ENCODE assay signal across 26 cellular contexts in genomic region chr3:197533396-197534347, GRCh38. TPM values are rescaled to one million over a fixed set of nuclear protein-coding genes. Genes with fewer than 3 reads are reported as not detected.
DNase-seq lines count a peak whose midpoint lies in the region; ATAC-seq and TF ChIP-seq lines count a peak whose summit lies in the region.
"Had no signal": no experiment of that assay in that cellular context is flagged by ENCODE, and none has a peak within 500 bp of the region (broad histone marks: within the 10 kb centered on the region; RNA-seq: fewer than 3 reads in every experiment).

No MANE protein-coding gene starts in this region.

- no peak overlapping the region for H3K4me2 ChIP-seq in osteoblast (ENCODE audit: insufficient read depth, low read length)

- H3K4me1 ChIP-seq in osteoblast (ENCODE audit: insufficient read depth, low read length), result peaks cover 5% of the 10 kb centered on the region
- H3K4me1 ChIP-seq: Caco-2, psoas muscle, SJCRH30 had no signal

- H3K27me3 Mint-ChIP-seq in natural killer cell treated with Interleukin-12 subunit alpha and Interleukin-12 subunit beta and Interleukin-15 and Interleukin-18, amount 100 ng/mL, for 72 hours, result no peaks in the 10 kb centered on the region

- ATAC-seq in natural killer cell treated with Interleukin-12 subunit alpha and Interleukin-12 subunit beta and Interleukin-15 and Interleukin-18, amount 100 ng/mL, for 72 hours, result no peak

- no peaks in the 10 kb centered on the region for H3K79me2 ChIP-seq in osteoblast (ENCODE audit: insufficient read depth, low read length)

- H3K27me3 ChIP-seq in osteoblast (ENCODE audit: insufficient read depth, low read length), result no peaks in the 10 kb centered on the region
- H3K27me3 ChIP-seq: BE2C, SJCRH30 had no signal

- H3K9ac ChIP-seq in SK-N-MC (ENCODE audit: insufficient read length), result no peak overlapping the region

- H3K27ac ChIP-seq in SK-N-MC (peak overlapping the region; percentile 16), osteoblast (ENCODE audit: low read depth, low read length) (no peak overlapping the region)
- H3K27ac ChIP-seq: psoas muscle, SJCRH30, WERI-Rb-1 had no signal

- peaks cover 4% of the 10 kb centered on the region for H3K36me3 Mint-ChIP-seq in natural killer cell treated with Interleukin-12 subunit alpha and Interleukin-12 subunit beta and Interleukin-15 and Interleukin-18, amount 100 ng/mL, for 72 hours
- H3K36me3 Mint-ChIP-seq: mesothelial cell of epicardium had no signal

- H3K4me1 Mint-ChIP-seq in natural killer cell treated with Interleukin-12 subunit alpha and Interleukin-12 subunit beta and Interleukin-15 and Interleukin-18, amount 100 ng/mL, for 72 hours (ENCODE audit: low read depth in 2 of 2), result no peaks in the 10 kb centered on the region
- H3K4me1 Mint-ChIP-seq: mesothelial cell of epicardium, nephron had no signal

- no peak for TF ChIP-seq CTCF in osteoblast (IDR thresholded peaks at IDR 0.05; ENCODE audit: extremely low read depth, low read depth, low read length)

- no peak overlapping the region for H3K27ac Mint-ChIP-seq in natural killer cell treated with Interleukin-12 subunit alpha and Interleukin-12 subunit beta and Interleukin-15 and Interleukin-18, amount 100 ng/mL, for 72 hours
- H3K27ac Mint-ChIP-seq: H9; mesothelial cell of epicardium; nephron; T-helper 1 cell treated with Interleukin-12 subunit alpha and Interleukin-12 subunit beta and Interleukin-4 antibody, amounts not matched to agents 30 μg/mL and 1 μg/mL, for 36 hours had no signal

- H4K20me1 ChIP-seq in osteoblast (ENCODE audit: insufficient read depth, low read length), result no peaks in the 10 kb centered on the region

- H3K9me3 Mint-ChIP-seq in natural killer cell treated with Interleukin-12 subunit alpha and Interleukin-12 subunit beta and Interleukin-15 and Interleukin-18, amount 100 ng/mL, for 72 hours, result no peaks in the 10 kb centered on the region
- H3K9me3 Mint-ChIP-seq: H9; mesothelial cell of epicardium; nephron; T-helper 1 cell treated with Interleukin-12 subunit alpha and Interleukin-12 subunit beta and Interleukin-4 antibody, amounts not matched to agents 30 μg/mL and 1 μg/mL, for 36 hours had no signal

- no peak overlapping the region for H2AFZ ChIP-seq in osteoblast (ENCODE audit: low read length)

- DNase-seq in EH (ENCODE audit: low read depth) (peak; percentile 30), SK-N-MC (ENCODE audit: low read depth, low spot score) (peak; percentile 67), fibroblast of gingiva (ENCODE audit: low read depth) (peak; percentile 88), osteoblast (ENCODE audit: insufficient read length, low spot score, missing footprints) (peak; percentile 13), NCI-H1694 treated with DMSO at 0.1 percent for 48 hours (lab: John Stamatoyannopoulos, UW) (no peak), GM19240 (ENCODE audit: insufficient read length, low spot score) (no peak), hippocampal formation (lab: John Stamatoyannopoulos, UW) (no peak)
- no peak for DNase-seq in natural killer cell treated with Interleukin-12 subunit alpha and Interleukin-12 subunit beta and Interleukin-15 and Interleukin-18, amount 100 ng/mL, for 72 hours (ENCODE audit: low spot score)
- DNase-seq: activated CD4-positive, alpha-beta T cell treated with anti-CD3 and anti-CD28 coated beads, Interleukin-2, amount 50 U/mL, for 4 hours; activated gamma-delta T cell treated with Interleukin-2 at 50 U/mL for 16 hours; BE2C; Caco-2; effector memory CD4-positive, alpha-beta T cell; foreskin melanocyte; H9; KG1; MV-4-11; NCI-H187 treated with DMSO at 0.1 percent for 48 hours; NCI-H2227 treated with DMSO at 0.1 percent for 48 hours; OCI-M1; psoas muscle; SJCRH30; WERI-Rb-1 had no signal

- no peak overlapping the region for H3K4me3 Mint-ChIP-seq in natural killer cell treated with Interleukin-12 subunit alpha and Interleukin-12 subunit beta and Interleukin-15 and Interleukin-18, amount 100 ng/mL, for 72 hours
- H3K4me3 Mint-ChIP-seq: H9; mesothelial cell of epicardium; nephron; T-helper 1 cell treated with Interleukin-12 subunit alpha and Interleukin-12 subunit beta and Interleukin-4 antibody, amounts not matched to agents 30 μg/mL and 1 μg/mL, for 36 hours had no signal

- H3K4me3 ChIP-seq in SK-N-MC, result peak overlapping the region; percentile 9; the same call in 1 of the 2 replicates
- no peak overlapping the region for H3K4me3 ChIP-seq in osteoblast (ENCODE audit: insufficient read depth, low read length)
- H3K4me3 ChIP-seq: psoas muscle, SJCRH30 had no signal

- H3K36me3 ChIP-seq in SK-N-MC (ENCODE audit: insufficient read depth, low read length), result peaks cover 4% of the 10 kb centered on the region; the same call in 1 of the 2 replicates
- no peaks in the 10 kb centered on the region for H3K36me3 ChIP-seq in osteoblast (ENCODE audit: insufficient read depth, low read length)
- H3K36me3 ChIP-seq: WERI-Rb-1 had no signal

- H3K9me3 ChIP-seq in SK-N-MC (ENCODE audit: low read depth, low read length), result no peaks in the 10 kb centered on the region
- no peaks in the 10 kb centered on the region for H3K9me3 ChIP-seq in osteoblast (ENCODE audit: low read depth, low read length)
- H3K9me3 ChIP-seq: BE2C, Caco-2, psoas muscle, SJCRH30 had no signal

RNA-seq across cellular contexts. Expression of gene BDH1, which starts 22.1 kb away (rescaled TPM):
- 5.6 and 5.8 TPM in 2 replicates for total RNA-seq in osteoblast
- total RNA-seq in natural killer cell treated with Interleukin-12 subunit alpha and Interleukin-12 subunit beta and Interleukin-15 and Interleukin-18, amount 100 ng/mL, for 72 hours, result 100 to 1,000 TPM in 1 of 2 donors, 10 to 100 TPM in 1; 62.4 to 136 TPM

Comparison
In these comparisons a context has a peak if more than half of its experiments do, and no peak if none do; other contexts are left out.
1. DNase-seq: peak in EH (single experiment), SK-N-MC (single experiment), fibroblast of gingiva (single experiment) and osteoblast (single experiment); none in NCI-H1694 treated with DMSO at 0.1 percent for 48 hours (single experiment), GM19240 (single experiment), hippocampal formation (0 of 2) and natural killer cell treated with Interleukin-12 subunit alpha and Interleukin-12 subunit beta and Interleukin-15 and Interleukin-18, amount 100 ng/mL, for 72 hours (single experiment).